In the genomic region with DNA sequence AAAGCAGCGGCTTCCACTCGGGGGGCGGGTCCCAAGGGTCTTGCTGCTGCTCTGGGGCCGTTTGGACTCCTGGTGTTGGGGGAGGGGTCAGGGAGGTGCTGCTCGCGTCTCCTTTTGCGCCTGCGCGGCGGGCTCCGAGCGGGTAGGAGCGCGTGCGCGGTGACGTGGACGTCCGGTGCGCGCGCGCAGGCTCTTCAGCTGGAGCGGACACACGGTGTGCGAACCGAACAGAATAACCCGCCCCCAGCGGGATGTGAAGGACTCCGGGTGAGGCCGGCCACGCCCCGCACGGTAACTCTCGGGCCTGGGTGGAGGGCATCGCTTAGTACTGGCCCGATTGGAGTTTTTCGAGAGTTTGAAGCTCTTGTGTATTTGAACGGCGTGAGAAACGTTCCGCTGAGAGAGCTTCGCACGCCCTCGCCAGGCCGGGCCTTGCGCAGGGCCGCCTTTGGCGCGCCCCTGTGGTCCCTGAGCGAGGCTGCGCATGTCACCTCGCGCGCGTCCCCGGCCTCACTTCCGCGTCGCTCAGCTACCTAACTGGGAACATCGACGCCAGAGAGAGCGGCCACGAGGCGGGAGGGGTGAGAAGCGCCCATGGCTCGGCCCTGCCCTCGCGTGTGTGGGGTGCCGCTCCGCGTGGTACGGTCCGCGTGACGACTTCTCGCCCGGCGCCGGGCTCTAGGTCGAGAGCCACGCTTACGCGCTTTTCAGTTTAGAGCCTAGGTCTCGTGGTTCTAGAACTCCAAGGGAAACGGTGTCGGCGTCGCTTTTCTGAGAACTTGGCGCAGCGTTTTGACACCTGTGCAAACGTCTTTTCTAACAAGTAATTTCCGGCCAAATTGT, we compare ENCODE assay signal across 8 cellular contexts. TPM values are rescaled to one million over a fixed set of nuclear protein-coding genes. Genes with fewer than 3 reads are reported as not detected.
DNase-seq lines count a peak whose midpoint lies in the region; ATAC-seq and TF ChIP-seq lines count a peak whose summit lies in the region.

A gene (plus strand): TSS at position 171 of the 843 bp plus-strand sequence.

- peak; percentile 66 for ATAC-seq in GM19463 (IDR thresholded peaks at IDR 0.05; ENCODE audit: unreplicated experiment)

- DNase-seq in COLO668 (lab: John Stamatoyannopoulos, UW; ENCODE audit: unreplicated experiment) (peak; percentile 98), HPDE6-E6E7 (ENCODE audit: extremely low spot score) (peak; percentile 91), NOMO-1 treated with DMSO at 0.1 percent for 48 hours (lab: John Stamatoyannopoulos, UW; ENCODE audit: unreplicated experiment) (peak; percentile 71), activated T-cell treated with anti-CD3 and anti-CD28 coated beads for 24 hours (ENCODE audit: low read depth) (peak; percentile 84), epithelial cell of proximal tubule (ENCODE audit: low read depth) (no peak), mucosa of gallbladder (ENCODE audit: low spot score) (peak; percentile 93)
- peak; percentile 80 to 82 for DNase-seq in stimulated activated CD8-positive, alpha-beta memory T cell treated with anti-CD3 and anti-CD28 coated beads, Interleukin-4, amount 100 ng/mL, for 4 hours (ENCODE audit: low read depth in 2 of 2, low spot score in 1 of 2)

- peak within 1 kb of the TSS; percentile 60 for H3K4me3 ChIP-seq in epithelial cell of proximal tubule (ENCODE audit: low read depth, low read length)

- peak; percentile 11 for TF ChIP-seq CTCF in epithelial cell of proximal tubule (conservative IDR thresholded peaks at IDR 0.05; ENCODE audit: low read depth, low read length)

RNA-seq across cellular contexts. Expression of the gene that starts here (rescaled TPM):
- total RNA-seq in epithelial cell of proximal tubule (14.8 and 20.8 TPM in 2 replicates), mucosa of gallbladder (39.4 TPM)
